2 cellular contexts compared by ENCODE assay signal in genomic region chr18:51168960-51169662, GRCh38.
TF ChIP-seq lines count a peak whose summit lies in the region.

No MANE protein-coding gene starts in this region.

TF ChIP-seq in liver, 16 proteins besides CTCF, POLR2A, EP300 and RAD21:
- TF ChIP-seq HNF4G (IDR thresholded peaks at IDR 0.05) = no peak
- TF ChIP-seq YY1 (IDR thresholded peaks at IDR 0.05) = peak; percentile 36
- no peak for TF ChIP-seq JUND (IDR thresholded peaks at IDR 0.05)
- peak; percentile 12 for TF ChIP-seq SP1 (IDR thresholded peaks at IDR 0.05)
- no peak for TF ChIP-seq FOXA1 (IDR thresholded peaks at IDR 0.05)
- TF ChIP-seq, protein P1, sequence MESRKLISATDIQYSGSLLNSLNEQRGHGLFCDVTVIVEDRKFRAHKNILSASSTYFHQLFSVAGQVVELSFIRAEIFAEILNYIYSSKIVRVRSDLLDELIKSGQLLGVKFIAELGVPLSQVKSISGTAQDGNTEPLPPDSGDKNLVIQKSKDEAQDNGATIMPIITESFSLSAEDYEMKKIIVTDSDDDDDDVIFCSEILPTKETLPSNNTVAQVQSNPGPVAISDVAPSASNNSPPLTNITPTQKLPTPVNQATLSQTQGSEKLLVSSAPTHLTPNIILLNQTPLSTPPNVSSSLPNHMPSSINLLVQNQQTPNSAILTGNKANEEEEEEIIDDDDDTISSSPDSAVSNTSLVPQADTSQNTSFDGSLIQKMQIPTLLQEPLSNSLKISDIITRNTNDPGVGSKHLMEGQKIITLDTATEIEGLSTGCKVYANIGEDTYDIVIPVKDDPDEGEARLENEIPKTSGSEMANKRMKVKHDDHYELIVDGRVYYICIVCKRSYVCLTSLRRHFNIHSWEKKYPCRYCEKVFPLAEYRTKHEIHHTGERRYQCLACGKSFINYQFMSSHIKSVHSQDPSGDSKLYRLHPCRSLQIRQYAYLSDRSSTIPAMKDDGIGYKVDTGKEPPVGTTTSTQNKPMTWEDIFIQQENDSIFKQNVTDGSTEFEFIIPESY (IDR thresholded peaks at IDR 0.05) = no peak
- TF ChIP-seq FOXA2 (IDR thresholded peaks at IDR 0.05) = peak; percentile 22
- no peak for TF ChIP-seq REST (IDR thresholded peaks at IDR 0.05)
- TF ChIP-seq, protein P2, sequence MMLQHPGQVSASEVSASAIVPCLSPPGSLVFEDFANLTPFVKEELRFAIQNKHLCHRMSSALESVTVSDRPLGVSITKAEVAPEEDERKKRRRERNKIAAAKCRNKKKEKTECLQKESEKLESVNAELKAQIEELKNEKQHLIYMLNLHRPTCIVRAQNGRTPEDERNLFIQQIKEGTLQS (IDR thresholded peaks at IDR 0.05) = no peak
- TF ChIP-seq RXRA (IDR thresholded peaks at IDR 0.05) = peak in 1 of 2 donors; percentile 24
- no peak for TF ChIP-seq GABPA (IDR thresholded peaks at IDR 0.05 in 1 of 2, conservative IDR thresholded peaks at IDR 0.05 in 1 of 2)
TF ChIP-seq in liver: peak in this region for 4.

TF ChIP-seq in HepG2, 621 proteins besides CTCF, POLR2A, EP300 and RAD21:
- TF ChIP-seq GABPB1 (CRISPR knock-in tag; IDR thresholded peaks at IDR 0.05) = no peak
- TF ChIP-seq, protein P3, sequence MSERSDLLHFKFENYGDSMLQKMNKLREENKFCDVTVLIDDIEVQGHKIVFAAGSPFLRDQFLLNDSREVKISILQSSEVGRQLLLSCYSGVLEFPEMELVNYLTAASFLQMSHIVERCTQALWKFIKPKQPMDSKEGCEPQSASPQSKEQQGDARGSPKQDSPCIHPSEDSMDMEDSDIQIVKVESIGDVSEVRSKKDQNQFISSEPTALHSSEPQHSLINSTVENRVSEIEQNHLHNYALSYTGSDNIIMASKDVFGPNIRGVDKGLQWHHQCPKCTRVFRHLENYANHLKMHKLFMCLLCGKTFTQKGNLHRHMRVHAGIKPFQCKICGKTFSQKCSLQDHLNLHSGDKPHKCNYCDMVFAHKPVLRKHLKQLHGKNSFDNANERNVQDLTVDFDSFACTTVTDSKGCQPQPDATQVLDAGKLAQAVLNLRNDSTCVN (CRISPR knock-in tag; IDR thresholded peaks at IDR 0.05; ENCODE audit: borderline replicate concordance) = no peak
- TF ChIP-seq ZBTB21 (CRISPR knock-in tag; IDR thresholded peaks at IDR 0.05) = no peak
- no peak for TF ChIP-seq TBX3 (IDR thresholded peaks at IDR 0.05; ENCODE audit: borderline replicate concordance)
- TF ChIP-seq PBX2 (CRISPR knock-in tag; IDR thresholded peaks at IDR 0.05) = no peak
- no peak for TF ChIP-seq ZNF513 (CRISPR knock-in tag; conservative IDR thresholded peaks at IDR 0.05)
- no peak for TF ChIP-seq NFRKB (IDR thresholded peaks at IDR 0.05)
- TF ChIP-seq ZNF761 (CRISPR knock-in tag; conservative IDR thresholded peaks at IDR 0.05) = no peak
- no peak for TF ChIP-seq PCBP1 (IDR thresholded peaks at IDR 0.05; ENCODE audit: borderline replicate concordance, low read depth, low read length)
- no peak for TF ChIP-seq TCF12 (IDR thresholded peaks at IDR 0.05)
- no peak for TF ChIP-seq TCF12 (CRISPR knock-in tag; IDR thresholded peaks at IDR 0.05)
- no peak for TF ChIP-seq ZFP37 (CRISPR knock-in tag; IDR thresholded peaks at IDR 0.05; ENCODE audit: borderline replicate concordance)
- TF ChIP-seq TRIM22 (IDR thresholded peaks at IDR 0.05) = no peak
- no peak for TF ChIP-seq MAX (IDR thresholded peaks at IDR 0.05)
- TF ChIP-seq, protein P4, sequence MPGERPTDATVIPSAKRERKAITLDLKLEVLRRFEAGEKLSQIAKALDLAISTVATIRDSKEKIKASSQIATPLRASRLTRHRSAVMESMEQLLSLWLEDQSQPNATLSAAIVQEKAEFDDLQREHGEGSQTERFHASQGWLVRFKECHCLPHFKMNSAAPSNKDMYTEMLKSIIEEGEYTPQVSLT (CRISPR knock-in tag; IDR thresholded peaks at IDR 0.05; ENCODE audit: borderline replicate concordance, low read depth) = no peak
- TF ChIP-seq ZNF234 (CRISPR knock-in tag; conservative IDR thresholded peaks at IDR 0.05) = no peak
- TF ChIP-seq DNMT1 (CRISPR knock-in tag; IDR thresholded peaks at IDR 0.05) = no peak
- TF ChIP-seq MAF1 (CRISPR knock-in tag; IDR thresholded peaks at IDR 0.05; ENCODE audit: borderline replicate concordance) = no peak
- TF ChIP-seq, protein P5, sequence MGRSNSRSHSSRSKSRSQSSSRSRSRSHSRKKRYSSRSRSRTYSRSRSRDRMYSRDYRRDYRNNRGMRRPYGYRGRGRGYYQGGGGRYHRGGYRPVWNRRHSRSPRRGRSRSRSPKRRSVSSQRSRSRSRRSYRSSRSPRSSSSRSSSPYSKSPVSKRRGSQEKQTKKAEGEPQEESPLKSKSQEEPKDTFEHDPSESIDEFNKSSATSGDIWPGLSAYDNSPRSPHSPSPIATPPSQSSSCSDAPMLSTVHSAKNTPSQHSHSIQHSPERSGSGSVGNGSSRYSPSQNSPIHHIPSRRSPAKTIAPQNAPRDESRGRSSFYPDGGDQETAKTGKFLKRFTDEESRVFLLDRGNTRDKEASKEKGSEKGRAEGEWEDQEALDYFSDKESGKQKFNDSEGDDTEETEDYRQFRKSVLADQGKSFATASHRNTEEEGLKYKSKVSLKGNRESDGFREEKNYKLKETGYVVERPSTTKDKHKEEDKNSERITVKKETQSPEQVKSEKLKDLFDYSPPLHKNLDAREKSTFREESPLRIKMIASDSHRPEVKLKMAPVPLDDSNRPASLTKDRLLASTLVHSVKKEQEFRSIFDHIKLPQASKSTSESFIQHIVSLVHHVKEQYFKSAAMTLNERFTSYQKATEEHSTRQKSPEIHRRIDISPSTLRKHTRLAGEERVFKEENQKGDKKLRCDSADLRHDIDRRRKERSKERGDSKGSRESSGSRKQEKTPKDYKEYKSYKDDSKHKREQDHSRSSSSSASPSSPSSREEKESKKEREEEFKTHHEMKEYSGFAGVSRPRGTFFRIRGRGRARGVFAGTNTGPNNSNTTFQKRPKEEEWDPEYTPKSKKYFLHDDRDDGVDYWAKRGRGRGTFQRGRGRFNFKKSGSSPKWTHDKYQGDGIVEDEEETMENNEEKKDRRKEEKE (IDR thresholded peaks at IDR 0.05) = no peak
- TF ChIP-seq ZNF143 (CRISPR knock-in tag; IDR thresholded peaks at IDR 0.05) = no peak
- TF ChIP-seq, protein P6, sequence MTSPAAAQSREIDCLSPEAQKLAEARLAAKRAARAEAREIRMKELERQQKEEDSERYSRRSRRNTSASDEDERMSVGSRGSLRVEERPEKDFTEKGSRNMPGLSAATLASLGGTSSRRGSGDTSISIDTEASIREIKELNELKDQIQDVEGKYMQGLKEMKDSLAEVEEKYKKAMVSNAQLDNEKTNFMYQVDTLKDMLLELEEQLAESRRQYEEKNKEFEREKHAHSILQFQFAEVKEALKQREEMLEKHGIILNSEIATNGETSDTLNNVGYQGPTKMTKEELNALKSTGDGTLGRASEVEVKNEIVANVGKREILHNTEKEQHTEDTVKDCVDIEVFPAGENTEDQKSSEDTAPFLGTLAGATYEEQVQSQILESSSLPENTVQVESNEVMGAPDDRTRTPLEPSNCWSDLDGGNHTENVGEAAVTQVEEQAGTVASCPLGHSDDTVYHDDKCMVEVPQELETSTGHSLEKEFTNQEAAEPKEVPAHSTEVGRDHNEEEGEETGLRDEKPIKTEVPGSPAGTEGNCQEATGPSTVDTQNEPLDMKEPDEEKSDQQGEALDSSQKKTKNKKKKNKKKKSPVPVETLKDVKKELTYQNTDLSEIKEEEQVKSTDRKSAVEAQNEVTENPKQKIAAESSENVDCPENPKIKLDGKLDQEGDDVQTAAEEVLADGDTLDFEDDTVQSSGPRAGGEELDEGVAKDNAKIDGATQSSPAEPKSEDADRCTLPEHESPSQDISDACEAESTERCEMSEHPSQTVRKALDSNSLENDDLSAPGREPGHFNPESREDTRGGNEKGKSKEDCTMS (CRISPR knock-in tag; conservative IDR thresholded peaks at IDR 0.05) = no peak
